In the genomic region with DNA sequence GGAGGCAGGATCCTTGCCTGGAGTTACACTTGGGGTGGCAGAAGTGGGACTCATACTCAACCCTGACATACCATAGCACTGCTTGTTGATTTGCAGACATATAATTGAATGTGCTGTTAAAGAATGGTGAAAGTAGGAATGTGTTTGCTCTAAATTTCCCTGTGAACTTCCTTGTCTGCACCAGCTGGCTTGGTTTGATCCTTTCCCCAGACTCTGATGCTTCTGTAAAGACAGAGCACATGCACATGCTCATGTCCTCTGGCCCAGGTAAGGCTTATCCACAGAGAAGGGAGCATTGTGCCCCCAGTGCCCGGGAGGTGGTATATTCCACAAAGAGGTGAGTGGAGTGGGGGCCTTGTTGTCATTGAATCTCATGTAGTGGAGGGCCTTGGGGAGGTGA, we compare ENCODE assay signal across 21 cellular contexts.
DNase-seq lines count a peak whose midpoint lies in the region; ATAC-seq, FAIRE-seq and TF ChIP-seq lines count a peak whose summit lies in the region.
"Had no signal": no experiment of that assay in that cellular context is flagged by ENCODE, and none has a peak within 500 bp of the region (broad histone marks: within the 10 kb centered on the region; RNA-seq: fewer than 3 reads in every experiment).

No MANE protein-coding gene starts in this region.

- no peak overlapping the region for H3K27ac ChIP-seq in IMR-90 (ENCODE audit: insufficient read depth, low read length)
- H3K27ac ChIP-seq in pancreas = no peak overlapping the region
- H3K27ac ChIP-seq: 22Rv1; A549; BLaER1 treated with 17β-estradiol and CSF1 and Interleukin-3, amounts not matched to agents 10 nM and 100 nM; C4-2B had no signal

- dilution Hi-C loops in IMR-90 (cut with HindIII; ENCODE audit: low sequenced_read_pairs, unreplicated experiment) = no loop called here

- no peak for TF ChIP-seq RAD21 in IMR-90 (IDR thresholded peaks at IDR 0.05; ENCODE audit: low read length)

- POLR2A ChIA-PET in IMR-90 (lab: Charles Lee; ENCODE audit: unreplicated experiment) (no interaction called here), GM10248 (lab: Yijun Ruan, JAX) (no interaction called here)

- H3K9me3 ChIP-seq in IMR-90 (ENCODE audit: control insufficient read depth, insufficient read depth, low read length) (peaks cover 3% of the 10 kb centered on the region; the same call in 1 of the 2 replicates), pancreas (no peaks in the 10 kb centered on the region)

- H3K4me3 ChIP-seq in IMR-90 (ENCODE audit: insufficient read depth, low read depth, low read length) (no peak overlapping the region), bronchial epithelial cell (ENCODE audit: low read depth, low read length) (no peak overlapping the region), pancreas (no peak overlapping the region)
- H3K4me3 ChIP-seq: A549; BLaER1 treated with 17β-estradiol and CSF1 and Interleukin-3, amounts not matched to agents 10 nM and 100 nM; GM12878 had no signal

- H2BK120ac ChIP-seq in IMR-90 (ENCODE audit: low read depth, low read length) = peak overlapping the region; percentile 93

- no CpG with 5 or more reads among the region's 1 CpG for WGBS in IMR-90 (ENCODE audit: extremely low coverage in 2 of 2, insufficient read length in 1 of 2), 2 experiments
- 72 to 91% methylated on average over 1 of the region's 1 CpG for WGBS in pancreas, 2 donors

- FAIRE-seq in bronchial epithelial cell (lab: Jason Lieb, UNC) (peak; percentile 32), pancreas (lab: Jason Lieb, UNC) (no peak)
- FAIRE-seq: A549, D721Med, G401.6, GM12878, GM12892, GM18507 had no signal

- peak overlapping the region; percentile 75; the same call in 1 of the 2 replicates for H2AK5ac ChIP-seq in IMR-90 (ENCODE audit: low read depth, low read length)

- BruUV-seq in IMR-90 (replicated peaks; lab: Mats Ljungman, UMichigan) = no TSS peak

- no peak overlapping the region for H3K9ac ChIP-seq in IMR-90 (ENCODE audit: low read depth, low read length)
- H3K9ac ChIP-seq: BLaER1 treated with 17β-estradiol and CSF1 and Interleukin-3, amounts not matched to agents 10 nM and 100 nM had no signal

- no peak overlapping the region for H3K56ac ChIP-seq in IMR-90 (ENCODE audit: extremely low read depth, insufficient read depth, low read length)

- no peaks in the 10 kb centered on the region for H3K79me1 ChIP-seq in IMR-90 (ENCODE audit: low read depth in 1 of 2, low read length in 2 of 2)

- no peak for TF ChIP-seq POLR2A in IMR-90 (IDR thresholded peaks at IDR 0.05; ENCODE audit: low read depth, low read length)

- DNase-seq in IMR-90 (no peak), bronchial epithelial cell (ENCODE audit: low read depth) (no peak), pancreas (no peak), GM10248 (ENCODE audit: extremely low spot score) (no peak), GM13976 (ENCODE audit: low spot score) (no peak)
- DNase-seq: AML-193; Caco-2; Calu3; CD4-positive, alpha-beta T cell; CD8-positive, alpha-beta T cell; DMS79 treated with DMSO at 0.1 percent for 48 hours; GF-D8 had no signal

- H2BK15ac ChIP-seq in IMR-90 (ENCODE audit: low read depth, low read length) = peak overlapping the region; percentile 25

- no peak overlapping the region for H4K5ac ChIP-seq in IMR-90 (ENCODE audit: low read depth, low read length)

- TF ChIP-seq CTCF in IMR-90 (conservative IDR thresholded peaks at IDR 0.05; ENCODE audit: low read depth, low read length) = no peak
- TF ChIP-seq CTCF in bronchial epithelial cell (IDR thresholded peaks at IDR 0.05; ENCODE audit: insufficient read depth, low read length, severe bottlenecking) = no peak
- TF ChIP-seq CTCF in pancreas (IDR thresholded peaks at IDR 0.05) = no peak
- no peak for TF ChIP-seq CTCF in GM10248 (IDR thresholded peaks at IDR 0.05; ENCODE audit: control extremely low read depth, extremely low read depth, low read depth, missing control alignments)
- no peak for TF ChIP-seq CTCF in GM13976 (IDR thresholded peaks at IDR 0.05; ENCODE audit: borderline replicate concordance, control extremely low read depth, extremely low read depth, insufficient read depth, missing control alignments)

- H3K27me3 ChIP-seq in IMR-90 (ENCODE audit: control insufficient read depth, insufficient read depth, low read length) (no peaks in the 10 kb centered on the region), bronchial epithelial cell (ENCODE audit: control insufficient read depth, insufficient read depth, low read length) (peaks cover 1% of the 10 kb centered on the region), pancreas (no peaks in the 10 kb centered on the region)
- H3K27me3 ChIP-seq: BLaER1 treated with 17β-estradiol and CSF1 and Interleukin-3, amounts not matched to agents 10 nM and 100 nM had no signal

- no peaks in the 10 kb centered on the region for H4K20me1 ChIP-seq in IMR-90 (ENCODE audit: insufficient read depth, low read length)
- H4K20me1 ChIP-seq: BLaER1 treated with 17β-estradiol and CSF1 and Interleukin-3, amounts not matched to agents 10 nM and 100 nM had no signal

- peak overlapping the region; percentile 81 for H4K91ac ChIP-seq in IMR-90 (ENCODE audit: insufficient read depth, low read depth, low read length)

- H3K4ac ChIP-seq in IMR-90 (ENCODE audit: low read depth, low read length) = peak overlapping the region; percentile 89

- no peaks in the 10 kb centered on the region for H3K36me3 ChIP-seq in IMR-90 (ENCODE audit: control insufficient read depth, insufficient read depth, low read length)
- no peaks in the 10 kb centered on the region for H3K36me3 ChIP-seq in bronchial epithelial cell (ENCODE audit: control insufficient read depth, insufficient read depth, low read length)
- H3K36me3 ChIP-seq in pancreas = no peaks in the 10 kb centered on the region

- H3K23ac ChIP-seq in IMR-90 (ENCODE audit: low read depth, low read length) = no peak overlapping the region

- in situ Hi-C loops in IMR-90 (cut with MboI; ENCODE audit: low sequenced_read_pairs) (no loop called here), GM13976 (cut with MboI; ENCODE audit: low sequenced_read_pairs, unreplicated experiment) (loop anchor here (10.0 kb wide), 1 partner anchor 109 kb away; no protein-coding TSS in a partner anchor)

- H3K9me1 ChIP-seq in IMR-90 (ENCODE audit: insufficient read depth, low read length) = peaks cover 16% of the 10 kb centered on the region

- no peak overlapping the region for H3K4me2 ChIP-seq in IMR-90 (ENCODE audit: low read depth, low read length)
- H3K4me2 ChIP-seq: A549; BLaER1 treated with 17β-estradiol and CSF1 and Interleukin-3, amounts not matched to agents 10 nM and 100 nM had no signal

- intact Hi-C loops in IMR-90 (cut with micrococcal nuclease) (no loop called here), pancreas (cut with DNase I) (no loop called here)

- H2AK9ac ChIP-seq in IMR-90 (replicated peaks; ENCODE audit: low read depth, low read length, poor library complexity) = no peak overlapping the region

- CTCF ChIA-PET in IMR-90 (lab: Yijun Ruan, JAX) = no interaction called here
- CTCF ChIA-PET in GM10248 (lab: Yijun Ruan, JAX) = no interaction called here

- H3K4me1 ChIP-seq in IMR-90 (ENCODE audit: control insufficient read depth, insufficient read depth, low read length) (peaks cover 10% of the 10 kb centered on the region; the same call in 1 of the 2 replicates), pancreas (no peaks in the 10 kb centered on the region)
- H3K4me1 ChIP-seq: A549; BLaER1 treated with 17β-estradiol and CSF1 and Interleukin-3, amounts not matched to agents 10 nM and 100 nM; Caco-2 had no signal

- peak overlapping the region; percentile 2 for H2BK5ac ChIP-seq in IMR-90 (ENCODE audit: low read depth, low read length, poor library complexity, severe bottlenecking)

- peak overlapping the region; percentile 24; the same call in 1 of the 2 replicates for H3K18ac ChIP-seq in IMR-90 (ENCODE audit: low read depth, low read length)

- no peak for ATAC-seq in IMR-90 (ENCODE audit: low read depth)
- peak in 3 of 4 donors; percentile 22 to 73 (median 24) for ATAC-seq in pancreas
- ATAC-seq: A549; CD8-positive, alpha-beta T cell; GM12878 had no signal

- H2BK20ac ChIP-seq in IMR-90 (ENCODE audit: low read depth, low read length) = peak overlapping the region; percentile 93

- H3K14ac ChIP-seq in IMR-90 (replicated peaks; ENCODE audit: low read depth, low read length) = peak overlapping the region; percentile 87

- H4K8ac ChIP-seq in IMR-90 (ENCODE audit: low read depth in 2 of 2, low read length in 2 of 2) = no peak overlapping the region

- no peak overlapping the region for H2AFZ ChIP-seq in IMR-90 (replicated peaks; ENCODE audit: low read length, poor library complexity)

TF ChIP-seq in IMR-90, 13 proteins besides CTCF, POLR2A, EP300 and RAD21:
- TF ChIP-seq, protein P1, sequence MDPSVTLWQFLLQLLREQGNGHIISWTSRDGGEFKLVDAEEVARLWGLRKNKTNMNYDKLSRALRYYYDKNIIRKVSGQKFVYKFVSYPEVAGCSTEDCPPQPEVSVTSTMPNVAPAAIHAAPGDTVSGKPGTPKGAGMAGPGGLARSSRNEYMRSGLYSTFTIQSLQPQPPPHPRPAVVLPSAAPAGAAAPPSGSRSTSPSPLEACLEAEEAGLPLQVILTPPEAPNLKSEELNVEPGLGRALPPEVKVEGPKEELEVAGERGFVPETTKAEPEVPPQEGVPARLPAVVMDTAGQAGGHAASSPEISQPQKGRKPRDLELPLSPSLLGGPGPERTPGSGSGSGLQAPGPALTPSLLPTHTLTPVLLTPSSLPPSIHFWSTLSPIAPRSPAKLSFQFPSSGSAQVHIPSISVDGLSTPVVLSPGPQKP (IDR thresholded peaks at IDR 0.05; ENCODE audit: borderline replicate concordance, low read depth, low read length) = no peak
- no peak for TF ChIP-seq RFX5 (IDR thresholded peaks at IDR 0.05; ENCODE audit: low read depth, low read length)
- TF ChIP-seq SMC3 (IDR thresholded peaks at IDR 0.05; ENCODE audit: low read depth, low read length) = no peak
TF ChIP-seq in IMR-90: peak in this region for 0.
